ENCODE assay signal across 1 cellular context in genomic region chr19:58499021-58499927, GRCh38.
A peak's percentile ranks its signal among the peaks of the same experiment; 100 is the strongest.
TF ChIP-seq lines count a peak whose summit lies in the region.

No MANE protein-coding gene starts in this region.

TF ChIP-seq in HepG2, 621 proteins besides CTCF, POLR2A, EP300 and RAD21 (continues in another document):
- TF ChIP-seq RFXAP (CRISPR knock-in tag; IDR thresholded peaks at IDR 0.05; ENCODE audit: borderline replicate concordance) (peak; percentile 48; the same call in 1 of the 2 replicates), ARNT (IDR thresholded peaks at IDR 0.05) (no peak), AKAP8 (CRISPR knock-in tag; IDR thresholded peaks at IDR 0.05) (no peak; the same call in 1 of the 2 replicates), U2AF2 (IDR thresholded peaks at IDR 0.05; ENCODE audit: low read depth, low read length) (no peak), HOXD1 (CRISPR knock-in tag; IDR thresholded peaks at IDR 0.05) (0 out of 2 replicates have a peak, but pooled peaks have one; percentile 65), YEATS4 (CRISPR knock-in tag; IDR thresholded peaks at IDR 0.05; ENCODE audit: borderline replicate concordance) (peak; percentile 94), TBX2 (CRISPR knock-in tag; IDR thresholded peaks at IDR 0.05; ENCODE audit: borderline replicate concordance) (peak; percentile 69; the same call in 1 of the 2 replicates), KAT7 (CRISPR knock-in tag; IDR thresholded peaks at IDR 0.05; ENCODE audit: borderline replicate concordance) (peak; percentile 69; the same call in 1 of the 2 replicates), NFE2L1 (CRISPR knock-in tag; IDR thresholded peaks at IDR 0.05; ENCODE audit: borderline replicate concordance) (no peak), SSRP1 (CRISPR knock-in tag; IDR thresholded peaks at IDR 0.05) (peak; percentile 79; the same call in 1 of the 2 replicates), MATR3 (CRISPR knock-in tag; IDR thresholded peaks at IDR 0.05) (no peak), ATF7 (IDR thresholded peaks at IDR 0.05) (no peak), ATF7 (CRISPR knock-in tag; IDR thresholded peaks at IDR 0.05) (no peak), ZNF589 (CRISPR knock-in tag; conservative IDR thresholded peaks at IDR 0.05) (peak; percentile 62; the same call in 1 of the 2 replicates), THAP8 (CRISPR knock-in tag; IDR thresholded peaks at IDR 0.05; ENCODE audit: borderline replicate concordance) (no peak), NFATC3 (CRISPR knock-in tag; IDR thresholded peaks at IDR 0.05) (no peak), ATF6 (CRISPR knock-in tag; conservative IDR thresholded peaks at IDR 0.05) (no peak), ELF4 (CRISPR knock-in tag; IDR thresholded peaks at IDR 0.05; ENCODE audit: borderline replicate concordance) (no peak), KAT2B (IDR thresholded peaks at IDR 0.05; ENCODE audit: borderline replicate concordance, low read depth, low read length) (no peak), ZBTB43 (CRISPR knock-in tag; conservative IDR thresholded peaks at IDR 0.05) (no peak), TEAD2 (CRISPR knock-in tag; IDR thresholded peaks at IDR 0.05) (no peak), ZMAT3 (CRISPR knock-in tag; conservative IDR thresholded peaks at IDR 0.05) (peak; percentile 76; the same call in 1 of the 2 replicates), ZSCAN31 (CRISPR knock-in tag; IDR thresholded peaks at IDR 0.05; ENCODE audit: low read depth) (peak; percentile 30; the same call in 1 of the 2 replicates), SIN3B (IDR thresholded peaks at IDR 0.05; ENCODE audit: low read length) (peak; percentile 93), SRF (IDR thresholded peaks at IDR 0.05; ENCODE audit: low read depth, low read length) (peak; percentile 21; the same call in 1 of the 2 replicates), KLF9 (CRISPR knock-in tag; IDR thresholded peaks at IDR 0.05; ENCODE audit: low read depth) (0 out of 2 replicates have a peak, but pooled peaks have one; percentile 14), ZNF441 (CRISPR knock-in tag; IDR thresholded peaks at IDR 0.05; ENCODE audit: borderline replicate concordance) (peak; percentile 86), GTF3A (CRISPR knock-in tag; conservative IDR thresholded peaks at IDR 0.05) (0 out of 2 replicates have a peak, but pooled peaks have one; percentile 72), ZNF747 (CRISPR knock-in tag; IDR thresholded peaks at IDR 0.05; ENCODE audit: borderline replicate concordance) (0 out of 2 replicates have a peak, but pooled peaks have one; percentile 49), MEF2D (CRISPR knock-in tag; IDR thresholded peaks at IDR 0.05) (peak; percentile 70; the same call in 1 of the 2 replicates), ZNF878 (CRISPR knock-in tag; IDR thresholded peaks at IDR 0.05) (peak; percentile 78; the same call in 1 of the 2 replicates), ZNF740 (CRISPR knock-in tag; IDR thresholded peaks at IDR 0.05) (no peak), KLF13 (CRISPR knock-in tag; IDR thresholded peaks at IDR 0.05) (no peak), ZNF672 (CRISPR knock-in tag; IDR thresholded peaks at IDR 0.05) (no peak), MTF2 (CRISPR knock-in tag; IDR thresholded peaks at IDR 0.05; ENCODE audit: borderline replicate concordance) (no peak; the same call in 1 of the 2 replicates)
- TF ChIP-seq, protein P1, sequence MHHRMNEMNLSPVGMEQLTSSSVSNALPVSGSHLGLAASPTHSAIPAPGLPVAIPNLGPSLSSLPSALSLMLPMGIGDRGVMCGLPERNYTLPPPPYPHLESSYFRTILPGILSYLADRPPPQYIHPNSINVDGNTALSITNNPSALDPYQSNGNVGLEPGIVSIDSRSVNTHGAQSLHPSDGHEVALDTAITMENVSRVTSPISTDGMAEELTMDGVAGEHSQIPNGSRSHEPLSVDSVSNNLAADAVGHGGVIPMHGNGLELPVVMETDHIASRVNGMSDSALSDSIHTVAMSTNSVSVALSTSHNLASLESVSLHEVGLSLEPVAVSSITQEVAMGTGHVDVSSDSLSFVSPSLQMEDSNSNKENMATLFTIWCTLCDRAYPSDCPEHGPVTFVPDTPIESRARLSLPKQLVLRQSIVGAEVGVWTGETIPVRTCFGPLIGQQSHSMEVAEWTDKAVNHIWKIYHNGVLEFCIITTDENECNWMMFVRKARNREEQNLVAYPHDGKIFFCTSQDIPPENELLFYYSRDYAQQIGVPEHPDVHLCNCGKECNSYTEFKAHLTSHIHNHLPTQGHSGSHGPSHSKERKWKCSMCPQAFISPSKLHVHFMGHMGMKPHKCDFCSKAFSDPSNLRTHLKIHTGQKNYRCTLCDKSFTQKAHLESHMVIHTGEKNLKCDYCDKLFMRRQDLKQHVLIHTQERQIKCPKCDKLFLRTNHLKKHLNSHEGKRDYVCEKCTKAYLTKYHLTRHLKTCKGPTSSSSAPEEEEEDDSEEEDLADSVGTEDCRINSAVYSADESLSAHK (CRISPR knock-in tag; IDR thresholded peaks at IDR 0.05; ENCODE audit: borderline replicate concordance), result no peak
- TF ChIP-seq, protein P2, sequence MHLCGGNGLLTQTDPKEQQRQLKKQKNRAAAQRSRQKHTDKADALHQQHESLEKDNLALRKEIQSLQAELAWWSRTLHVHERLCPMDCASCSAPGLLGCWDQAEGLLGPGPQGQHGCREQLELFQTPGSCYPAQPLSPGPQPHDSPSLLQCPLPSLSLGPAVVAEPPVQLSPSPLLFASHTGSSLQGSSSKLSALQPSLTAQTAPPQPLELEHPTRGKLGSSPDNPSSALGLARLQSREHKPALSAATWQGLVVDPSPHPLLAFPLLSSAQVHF (CRISPR knock-in tag; IDR thresholded peaks at IDR 0.05), result no peak
- TF ChIP-seq, protein P3, sequence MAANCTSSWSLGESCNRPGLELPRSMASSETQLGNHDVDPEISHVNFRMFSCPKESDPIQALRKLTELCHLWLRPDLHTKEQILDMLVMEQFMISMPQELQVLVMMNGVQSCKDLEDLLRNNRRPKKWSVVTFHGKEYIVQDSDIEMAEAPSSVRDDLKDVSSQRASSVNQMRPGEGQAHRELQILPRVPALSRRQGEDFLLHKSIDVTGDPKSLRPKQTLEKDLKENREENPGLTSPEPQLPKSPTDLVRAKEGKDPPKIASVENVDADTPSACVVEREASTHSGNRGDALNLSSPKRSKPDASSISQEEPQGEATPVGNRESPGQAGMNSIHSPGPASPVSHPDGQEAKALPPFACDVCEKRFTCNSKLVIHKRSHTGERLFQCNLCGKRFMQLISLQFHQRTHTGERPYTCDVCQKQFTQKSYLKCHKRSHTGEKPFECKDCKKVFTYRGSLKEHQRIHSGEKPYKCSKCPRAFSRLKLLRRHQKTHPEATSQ (CRISPR knock-in tag; IDR thresholded peaks at IDR 0.05; ENCODE audit: borderline replicate concordance), result peak; percentile 80; the same call in 1 of the 2 replicates
- TF ChIP-seq, protein P4, sequence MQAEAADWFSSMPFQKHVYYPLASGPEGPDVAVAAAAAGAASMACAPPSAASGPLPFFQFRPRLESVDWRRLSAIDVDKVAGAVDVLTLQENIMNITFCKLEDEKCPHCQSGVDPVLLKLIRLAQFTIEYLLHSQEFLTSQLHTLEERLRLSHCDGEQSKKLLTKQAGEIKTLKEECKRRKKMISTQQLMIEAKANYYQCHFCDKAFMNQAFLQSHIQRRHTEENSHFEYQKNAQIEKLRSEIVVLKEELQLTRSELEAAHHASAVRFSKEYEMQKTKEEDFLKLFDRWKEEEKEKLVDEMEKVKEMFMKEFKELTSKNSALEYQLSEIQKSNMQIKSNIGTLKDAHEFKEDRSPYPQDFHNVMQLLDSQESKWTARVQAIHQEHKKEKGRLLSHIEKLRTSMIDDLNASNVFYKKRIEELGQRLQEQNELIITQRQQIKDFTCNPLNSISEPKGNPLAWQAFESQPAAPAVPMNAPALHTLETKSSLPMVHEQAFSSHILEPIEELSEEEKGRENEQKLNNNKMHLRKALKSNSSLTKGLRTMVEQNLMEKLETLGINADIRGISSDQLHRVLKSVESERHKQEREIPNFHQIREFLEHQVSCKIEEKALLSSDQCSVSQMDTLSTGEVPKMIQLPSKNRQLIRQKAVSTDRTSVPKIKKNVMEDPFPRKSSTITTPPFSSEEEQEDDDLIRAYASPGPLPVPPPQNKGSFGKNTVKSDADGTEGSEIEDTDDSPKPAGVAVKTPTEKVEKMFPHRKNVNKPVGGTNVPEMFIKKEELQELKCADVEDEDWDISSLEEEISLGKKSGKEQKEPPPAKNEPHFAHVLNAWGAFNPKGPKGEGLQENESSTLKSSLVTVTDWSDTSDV (CRISPR knock-in tag; IDR thresholded peaks at IDR 0.05), result no peak
- TF ChIP-seq, protein P5, sequence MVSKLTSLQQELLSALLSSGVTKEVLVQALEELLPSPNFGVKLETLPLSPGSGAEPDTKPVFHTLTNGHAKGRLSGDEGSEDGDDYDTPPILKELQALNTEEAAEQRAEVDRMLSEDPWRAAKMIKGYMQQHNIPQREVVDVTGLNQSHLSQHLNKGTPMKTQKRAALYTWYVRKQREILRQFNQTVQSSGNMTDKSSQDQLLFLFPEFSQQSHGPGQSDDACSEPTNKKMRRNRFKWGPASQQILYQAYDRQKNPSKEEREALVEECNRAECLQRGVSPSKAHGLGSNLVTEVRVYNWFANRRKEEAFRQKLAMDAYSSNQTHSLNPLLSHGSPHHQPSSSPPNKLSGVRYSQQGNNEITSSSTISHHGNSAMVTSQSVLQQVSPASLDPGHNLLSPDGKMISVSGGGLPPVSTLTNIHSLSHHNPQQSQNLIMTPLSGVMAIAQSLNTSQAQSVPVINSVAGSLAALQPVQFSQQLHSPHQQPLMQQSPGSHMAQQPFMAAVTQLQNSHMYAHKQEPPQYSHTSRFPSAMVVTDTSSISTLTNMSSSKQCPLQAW (CRISPR knock-in tag; IDR thresholded peaks at IDR 0.05), result peak; percentile 92
- TF ChIP-seq, protein P6, sequence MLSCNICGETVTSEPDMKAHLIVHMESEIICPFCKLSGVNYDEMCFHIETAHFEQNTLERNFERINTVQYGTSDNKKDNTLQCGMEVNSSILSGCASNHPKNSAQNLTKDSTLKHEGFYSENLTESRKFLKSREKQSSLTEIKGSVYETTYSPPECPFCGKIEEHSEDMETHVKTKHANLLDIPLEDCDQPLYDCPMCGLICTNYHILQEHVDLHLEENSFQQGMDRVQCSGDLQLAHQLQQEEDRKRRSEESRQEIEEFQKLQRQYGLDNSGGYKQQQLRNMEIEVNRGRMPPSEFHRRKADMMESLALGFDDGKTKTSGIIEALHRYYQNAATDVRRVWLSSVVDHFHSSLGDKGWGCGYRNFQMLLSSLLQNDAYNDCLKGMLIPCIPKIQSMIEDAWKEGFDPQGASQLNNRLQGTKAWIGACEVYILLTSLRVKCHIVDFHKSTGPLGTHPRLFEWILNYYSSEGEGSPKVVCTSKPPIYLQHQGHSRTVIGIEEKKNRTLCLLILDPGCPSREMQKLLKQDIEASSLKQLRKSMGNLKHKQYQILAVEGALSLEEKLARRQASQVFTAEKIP (CRISPR knock-in tag; IDR thresholded peaks at IDR 0.05; ENCODE audit: borderline replicate concordance), result no peak
- TF ChIP-seq, protein P7, sequence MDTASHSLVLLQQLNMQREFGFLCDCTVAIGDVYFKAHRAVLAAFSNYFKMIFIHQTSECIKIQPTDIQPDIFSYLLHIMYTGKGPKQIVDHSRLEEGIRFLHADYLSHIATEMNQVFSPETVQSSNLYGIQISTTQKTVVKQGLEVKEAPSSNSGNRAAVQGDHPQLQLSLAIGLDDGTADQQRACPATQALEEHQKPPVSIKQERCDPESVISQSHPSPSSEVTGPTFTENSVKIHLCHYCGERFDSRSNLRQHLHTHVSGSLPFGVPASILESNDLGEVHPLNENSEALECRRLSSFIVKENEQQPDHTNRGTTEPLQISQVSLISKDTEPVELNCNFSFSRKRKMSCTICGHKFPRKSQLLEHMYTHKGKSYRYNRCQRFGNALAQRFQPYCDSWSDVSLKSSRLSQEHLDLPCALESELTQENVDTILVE (CRISPR knock-in tag; IDR thresholded peaks at IDR 0.05), result peak; percentile 97
- TF ChIP-seq, protein P8, sequence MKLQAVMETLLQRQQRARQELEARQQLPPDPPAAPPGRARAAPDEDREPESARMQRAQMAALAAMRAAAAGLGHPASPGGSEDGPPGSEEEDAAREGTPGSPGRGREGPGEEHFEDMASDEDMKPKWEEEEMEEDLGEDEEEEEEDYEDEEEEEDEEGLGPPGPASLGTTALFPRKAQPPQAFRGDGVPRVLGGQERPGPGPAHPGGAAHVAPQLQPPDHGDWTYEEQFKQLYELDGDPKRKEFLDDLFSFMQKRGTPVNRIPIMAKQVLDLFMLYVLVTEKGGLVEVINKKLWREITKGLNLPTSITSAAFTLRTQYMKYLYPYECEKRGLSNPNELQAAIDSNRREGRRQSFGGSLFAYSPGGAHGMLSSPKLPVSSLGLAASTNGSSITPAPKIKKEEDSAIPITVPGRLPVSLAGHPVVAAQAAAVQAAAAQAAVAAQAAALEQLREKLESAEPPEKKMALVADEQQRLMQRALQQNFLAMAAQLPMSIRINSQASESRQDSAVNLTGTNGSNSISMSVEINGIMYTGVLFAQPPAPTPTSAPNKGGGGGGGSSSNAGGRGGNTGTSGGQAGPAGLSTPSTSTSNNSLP (IDR thresholded peaks at IDR 0.05; ENCODE audit: low read depth, low read length), result peak; percentile 25; the same call in 1 of the 2 replicates
